29 cellular contexts compared by ENCODE assay signal in the genomic region with DNA sequence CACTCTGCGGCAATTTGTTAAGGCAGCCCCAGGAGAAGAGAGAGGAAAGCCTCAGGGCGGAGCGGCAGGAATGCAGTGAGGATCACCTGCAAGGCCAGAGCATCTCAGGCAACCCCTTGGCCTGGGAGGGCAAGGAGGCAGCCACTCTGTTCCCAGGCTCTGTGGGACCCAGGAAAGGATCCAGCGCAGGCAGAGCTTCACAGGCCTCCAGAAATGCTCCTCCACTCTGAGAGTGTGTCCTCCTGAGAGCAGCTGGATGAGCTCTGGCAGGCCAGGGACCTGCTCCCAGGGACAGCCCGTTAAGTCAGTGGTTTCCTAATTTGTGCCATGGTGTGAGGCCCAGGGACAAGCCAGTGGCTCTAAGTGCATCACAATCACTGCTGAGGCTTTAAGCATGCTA. TPM values are rescaled to one million over a fixed set of nuclear protein-coding genes. Genes with fewer than 3 reads are reported as not detected.
"Had no signal": no experiment of that assay in that cellular context is flagged by ENCODE, and none has a peak within 500 bp of the region (broad histone marks: within the 10 kb centered on the region; RNA-seq: fewer than 3 reads in every experiment).

No MANE protein-coding gene starts in this region.

- H3K27ac ChIP-seq: body of pancreas, breast epithelium, RWPE1 had no signal

- H3K4me1 Mint-ChIP-seq: activated naive CD4-positive, alpha-beta T cell treated with anti-CD3 and anti-CD28 coated beads, Interleukin-2, amount 50 U/mL, for 24 hours had no signal

- H3K36me3 Mint-ChIP-seq: activated naive CD4-positive, alpha-beta T cell treated with anti-CD3 and anti-CD28 coated beads, Interleukin-2, amount 50 U/mL, for 24 hours; activated naive CD8-positive, alpha-beta T cell treated with anti-CD3 and anti-CD28 coated beads, Interleukin-2, amount 10 ng/mL, durations not matched to agents 7 days and 5 days had no signal

- H3K4me3 Mint-ChIP-seq: activated CD4-positive, alpha-beta T cell treated with anti-CD3 and anti-CD28 coated beads for 36 hours; activated CD4-positive, alpha-beta T cell treated with anti-CD3 and anti-CD28 coated beads, Interleukin-2, amount 10 ng/mL, durations not matched to agents 7 days and 5 days; activated CD8-positive, alpha-beta T cell treated with anti-CD3 and anti-CD28 coated beads, Interleukin-2, amount 10 ng/mL, durations not matched to agents 7 days and 5 days; activated naive CD4-positive, alpha-beta T cell treated with anti-CD3 and anti-CD28 coated beads, Interleukin-2, amount 50 U/mL, for 24 hours; activated naive CD8-positive, alpha-beta T cell treated with anti-CD3 and anti-CD28 coated beads, Interleukin-2, amount 10 ng/mL, durations not matched to agents 7 days and 5 days; activated T-cell treated with anti-CD3 and anti-CD28 coated beads, Interleukin-2, amount 50 U/mL, for 24 hours had no signal

- H3K9me3 Mint-ChIP-seq: activated CD4-positive, alpha-beta T cell treated with anti-CD3 and anti-CD28 coated beads, Interleukin-2, amount 10 ng/mL, durations not matched to agents 7 days and 5 days; activated naive CD4-positive, alpha-beta T cell treated with anti-CD3 and anti-CD28 coated beads, Interleukin-2, amount 50 U/mL, for 24 hours; activated naive CD8-positive, alpha-beta T cell treated with anti-CD3 and anti-CD28 coated beads, Interleukin-2, amount 10 ng/mL, durations not matched to agents 7 days and 5 days; activated T-cell treated with anti-CD3 and anti-CD28 coated beads, Interleukin-2, amount 50 U/mL, for 24 hours; activated T-helper 2 cell treated with anti-CD3 and anti-CD28 coated beads, Interferon-gamma antibody, Interleukin-2, Interleukin-4, amounts not matched to agents 10 μg/mL and 5 μg/mL and 100 μg/mL, durations not matched to agents 14 hours and 24 hours and 36 hours had no signal

- H3K36me3 ChIP-seq: breast epithelium had no signal

- DNase-seq: activated CD4-positive, alpha-beta T cell treated with anti-CD3 and anti-CD28 coated beads for 36 hours; activated CD4-positive, alpha-beta T cell treated with anti-CD3 and anti-CD28 coated beads, Interleukin-2, amount 10 ng/mL, durations not matched to agents 7 days and 5 days; activated CD4-positive, alpha-beta T cell treated with anti-CD3 and anti-CD28 coated beads, Interleukin-2, amount 50 U/mL, for 48 hours; activated CD8-positive, alpha-beta T cell treated with anti-CD3 and anti-CD28 coated beads, Interleukin-2, amount 10 ng/mL, durations not matched to agents 7 days and 5 days; activated gamma-delta T cell; activated naive CD4-positive, alpha-beta T cell treated with Interleukin-2 at 50 U/mL for 16 hours; activated naive CD8-positive, alpha-beta T cell treated with anti-CD3 and anti-CD28 coated beads, Interleukin-2, amount 10 ng/mL, durations not matched to agents 7 days and 5 days; activated T-cell treated with anti-CD3 and anti-CD28 coated beads, Interleukin-2, amount 50 U/mL, for 24 hours; amygdala; body of pancreas; caudate nucleus; cerebellar nuclear complex; NCI-H1092 treated with DMSO at 0.1 percent for 48 hours; NCI-H187 treated with DMSO at 0.1 percent for 48 hours; NCI-H2081 treated with DMSO at 0.1 percent for 48 hours; NCI-H345; NCI-H524 treated with DMSO at 0.1 percent for 48 hours; PC-3; SIG-M5; T-helper 1 cell; T1000 had no signal

- H3K9me3 ChIP-seq: body of pancreas, breast epithelium had no signal

- H3K4me3 ChIP-seq: body of pancreas, breast epithelium, K562 had no signal

- H3K27me3 Mint-ChIP-seq: activated CD4-positive, alpha-beta T cell treated with anti-CD3 and anti-CD28 coated beads, Interleukin-2, amount 10 ng/mL, durations not matched to agents 7 days and 5 days; activated naive CD4-positive, alpha-beta T cell treated with anti-CD3 and anti-CD28 coated beads, Interleukin-2, amount 50 U/mL, for 24 hours; activated T-cell treated with anti-CD3 and anti-CD28 coated beads, Interleukin-2, amount 50 U/mL, for 24 hours had no signal

- H3K4me1 ChIP-seq: body of pancreas, breast epithelium had no signal

- H3K27ac Mint-ChIP-seq: activated CD4-positive, alpha-beta T cell treated with anti-CD3 and anti-CD28 coated beads for 36 hours; activated CD4-positive, alpha-beta T cell treated with anti-CD3 and anti-CD28 coated beads, Interleukin-2, amount 10 ng/mL, durations not matched to agents 7 days and 5 days; activated CD8-positive, alpha-beta T cell treated with anti-CD3 and anti-CD28 coated beads, Interleukin-2, amount 10 ng/mL, durations not matched to agents 7 days and 5 days; activated naive CD4-positive, alpha-beta T cell treated with anti-CD3 and anti-CD28 coated beads, Interleukin-2, amount 50 U/mL, for 24 hours; activated naive CD8-positive, alpha-beta T cell treated with anti-CD3 and anti-CD28 coated beads, Interleukin-2, amount 10 ng/mL, durations not matched to agents 7 days and 5 days; activated T-cell treated with anti-CD3 and anti-CD28 coated beads, Interleukin-2, amount 50 U/mL, for 24 hours; activated T-helper 2 cell treated with anti-CD3 and anti-CD28 coated beads, Interferon-gamma antibody, Interleukin-2, Interleukin-4, amounts not matched to agents 10 μg/mL and 5 μg/mL and 100 μg/mL, durations not matched to agents 14 hours and 24 hours and 36 hours had no signal

- H3K27me3 ChIP-seq: body of pancreas, breast epithelium had no signal

- ATAC-seq: activated CD4-positive, alpha-beta T cell treated with anti-CD3 and anti-CD28 coated beads for 36 hours; activated CD4-positive, CD25-positive, alpha-beta regulatory T cell treated with anti-CD3 and anti-CD28 coated beads, Interleukin-2, amount 50 U/mL, for 24 hours; activated CD8-positive, alpha-beta T cell treated with anti-CD3 and anti-CD28 coated beads, Interleukin-2, amount 10 ng/mL, durations not matched to agents 7 days and 5 days; body of pancreas; K562; PC-3; Right ventricle myocardium inferior; SK-N-SH treated with all-trans-retinoic acid at 6 μM for 48 hours had no signal

RNA-seq across cellular contexts. Expression of a gene that starts 35.2 kb away (rescaled TPM):
- total RNA-seq: activated CD4-positive, alpha-beta T cell treated with anti-CD3 and anti-CD28 coated beads, Interleukin-2, amount 10 ng/mL, durations not matched to agents 7 days and 5 days had no signal
